Comparison of ENCODE assay signal across 9 cellular contexts in the genomic region with DNA sequence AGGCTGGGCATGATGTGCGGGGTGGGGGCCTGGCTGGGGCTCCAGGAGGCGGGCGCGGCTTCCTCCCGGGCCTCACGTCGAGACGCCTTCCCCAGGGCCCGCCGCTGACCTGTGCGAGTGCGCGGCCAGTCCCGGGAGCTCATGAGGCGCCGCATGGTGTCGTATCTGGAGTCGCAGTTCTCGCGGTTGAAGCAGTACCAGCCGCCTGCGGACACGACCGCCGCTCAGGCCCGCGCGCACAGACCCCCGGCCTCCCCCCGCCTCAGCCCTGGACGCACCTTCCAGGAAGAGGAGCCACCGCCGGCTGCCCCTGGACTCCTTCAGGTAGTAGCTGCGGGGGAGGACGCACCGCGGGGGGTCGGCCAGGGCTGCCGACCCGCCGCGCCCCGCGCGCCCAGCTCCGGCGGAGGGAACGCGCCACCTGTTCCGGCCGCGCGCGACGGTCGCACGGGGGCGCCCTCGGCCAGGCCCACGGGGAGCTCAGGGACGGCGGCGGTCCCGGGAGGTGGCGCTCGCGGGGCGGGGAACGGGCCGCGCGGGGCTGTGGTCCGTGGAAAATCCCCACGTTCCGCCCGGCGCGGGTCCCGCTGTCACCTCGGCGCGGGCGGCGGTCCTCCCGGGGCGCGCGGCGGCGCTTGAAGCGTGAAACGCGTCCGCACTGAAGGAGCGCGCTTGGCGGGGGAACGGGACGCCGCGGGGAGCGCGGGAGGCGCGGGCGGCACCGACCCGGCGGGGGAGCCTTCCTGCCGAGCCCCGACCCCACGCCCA. TPM values are rescaled to one million over a fixed set of nuclear protein-coding genes. Genes with fewer than 3 reads are reported as not detected.
DNase-seq lines count a peak whose midpoint lies in the region; ATAC-seq and TF ChIP-seq lines count a peak whose summit lies in the region.
"Had no signal": no experiment of that assay in that cellular context is flagged by ENCODE, and none has a peak within 500 bp of the region (broad histone marks: within the 10 kb centered on the region; RNA-seq: fewer than 3 reads in every experiment).

No MANE protein-coding gene starts in this region.

- peak; percentile 76 for DNase-seq in Calu3
- no peak for DNase-seq in HFF-Myc (ENCODE audit: extremely low read depth, low read depth)
- DNase-seq in RWPE1 (ENCODE audit: low spot score) = peak; percentile 41
- peak; percentile 60 to 84 (median 64) for DNase-seq in activated naive CD4-positive, alpha-beta T cell (lab: John Stamatoyannopoulos, UW)
- DNase-seq in cardiac muscle cell (ENCODE audit: low read depth in 1 of 2, low spot score in 1 of 2) = peak; percentile 57 to 74
- DNase-seq in putamen (ENCODE audit: low spot score) = peak; percentile 49
- peak; percentile 80 to 93 for DNase-seq in aorta
- DNase-seq in ureter (ENCODE audit: low spot score) = no peak

- CTCF ChIA-PET in Calu3 (lab: Charles Lee) = interaction anchor here (0.6 to 2.3 kb wide), 7 partner anchors 15 to 139 kb away, joined by 3 to 45 read pairs (median 5); partner anchors contain the start of genes CENPX, DCXR, FASN and LRRC45
- CTCF ChIA-PET in RWPE1 (lab: Yijun Ruan, JAX) = interaction anchor here (0.5 to 3.2 kb wide), 37 partner anchors 9 to 1951 kb away, joined by 3 to 128 read pairs (median 4); partner anchors contain the start of genes CENPX, LRRC45 and RAC3

- no peaks in the 10 kb centered on the region for H3K4me1 Mint-ChIP-seq in Calu3 (ENCODE audit: low read depth, unreplicated experiment)

- peak; percentile 87 for ATAC-seq in aorta (ENCODE audit: low FRiP score)

- intact Hi-C loops in Calu3 (cut with micrococcal nuclease; ENCODE audit: unreplicated experiment) (loop anchor here (2.0 kb wide), 1 partner anchor 61 kb away; no protein-coding TSS in a partner anchor), aorta (cut with DNase I) (loop anchor here (1.0 to 10.0 kb wide), 3 partner anchors 61 to 195 kb away; no protein-coding TSS in a partner anchor)

- no peaks in the 10 kb centered on the region for H3K9me3 Mint-ChIP-seq in Calu3 (ENCODE audit: low read depth, unreplicated experiment)

- peaks cover 63% of the 10 kb centered on the region for H3K27me3 ChIP-seq in cardiac muscle cell
- no peaks in the 10 kb centered on the region for H3K27me3 ChIP-seq in aorta (ENCODE audit: control insufficient read depth in 1 of 2, insufficient read depth in 2 of 2, low read length in 1 of 2)

- 1 to 2% methylated on average over 96 to 112 of the region's 112 CpGs for WGBS in aorta, 2 donors

- BruUV-seq in Calu3 (replicated peaks; lab: Mats Ljungman, UMichigan) = no TSS peak

- no peak overlapping the region for H3K27ac Mint-ChIP-seq in Calu3 (ENCODE audit: unreplicated experiment)

- H3K4me3 ChIP-seq in HFF-Myc (replicated peaks; ENCODE audit: low read depth, low read length) = no peak overlapping the region
- peak overlapping the region; percentile 30 for H3K4me3 ChIP-seq in cardiac muscle cell
- H3K4me3 ChIP-seq in aorta (ENCODE audit: low read length in 2 of 2) = no peak overlapping the region

- H3K4me1 ChIP-seq in cardiac muscle cell (ENCODE audit: low read depth) (no peaks in the 10 kb centered on the region), aorta (ENCODE audit: control insufficient read depth in 1 of 2, insufficient read depth in 2 of 2, low read length in 2 of 2) (no peaks in the 10 kb centered on the region)

- peak overlapping the region; percentile 24 for H3K4me3 Mint-ChIP-seq in Calu3 (ENCODE audit: low read depth, unreplicated experiment)

- H3K9me3 ChIP-seq in cardiac muscle cell (ENCODE audit: low read depth) (no peaks in the 10 kb centered on the region), aorta (ENCODE audit: control insufficient read depth, low read length) (no peaks in the 10 kb centered on the region)

- POLR2A ChIA-PET in RWPE1 (lab: Yijun Ruan, JAX; ENCODE audit: low non-redundant PET) = interaction anchor here (1.0 kb wide), 1 partner anchor 61 kb away, joined by 4 read pairs; no protein-coding TSS in a partner anchor

- peaks cover 6% of the 10 kb centered on the region for H3K36me3 Mint-ChIP-seq in Calu3 (ENCODE audit: insufficient read depth, unreplicated experiment)

- H3K36me3 ChIP-seq in cardiac muscle cell (no peaks in the 10 kb centered on the region), aorta (ENCODE audit: control insufficient read depth in 1 of 2, insufficient read depth in 2 of 2, low read length in 1 of 2) (no peaks in the 10 kb centered on the region)

- H3K27ac ChIP-seq in RWPE1 (no peak overlapping the region), cardiac muscle cell (no peak overlapping the region), aorta (ENCODE audit: low read depth in 1 of 2, low read length in 2 of 2) (no peak overlapping the region)

- H3K27me3 Mint-ChIP-seq in Calu3 (ENCODE audit: unreplicated experiment) = peaks cover 56% of the 10 kb centered on the region

- TF ChIP-seq CTCF in Calu3 (IDR thresholded peaks at IDR 0.05; ENCODE audit: unreplicated experiment) = peak; percentile 80
- TF ChIP-seq CTCF in HFF-Myc (IDR thresholded peaks at IDR 0.05; ENCODE audit: low read depth, low read length, missing control alignments) = peak; percentile 33
- peak; percentile 99 for TF ChIP-seq CTCF in RWPE1 (conservative IDR thresholded peaks at IDR 0.05; ENCODE audit: low read depth)
- peak; percentile 46 for TF ChIP-seq CTCF in cardiac muscle cell (IDR thresholded peaks at IDR 0.05; ENCODE audit: low read depth, low read length)

RNA-seq across cellular contexts. Expression of gene NOTUM, which starts 1.4 kb away (rescaled TPM):
- total RNA-seq in Calu3 (2022) = not detected in 2 replicates
- total RNA-seq in cardiac muscle cell = 7.4 and 8.1 TPM in 2 replicates
- 4.2 and 8.8 TPM in 2 replicates for polyA plus RNA-seq in cardiac muscle cell
- total RNA-seq in aorta = under 1 TPM in 1 of 2 donors, not detected in 1; 0.60 TPM
- 1 to 10 TPM in 1 of 2 donors, not detected in 1; 1.0 TPM for polyA plus RNA-seq in aorta
- 4.0 TPM for total RNA-seq in ureter

RNA-seq across cellular contexts. Expression of gene MYADML2, which starts 12.5 kb away (rescaled TPM):
- total RNA-seq in Calu3 (2022) = not detected in 2 replicates
- 12.2 and 22.8 TPM in 2 replicates for total RNA-seq in cardiac muscle cell
- 17.1 and 17.9 TPM in 2 replicates for polyA plus RNA-seq in cardiac muscle cell
- total RNA-seq in aorta = not detected
- not detected for polyA plus RNA-seq in aorta
- not detected for total RNA-seq in ureter
- polyA plus RNA-seq: adipose tissue had no signal

RNA-seq across cellular contexts. Expression of gene ASPSCR1, which starts 17.9 kb away (rescaled TPM):
- 37.7 and 43.5 TPM in 2 replicates for total RNA-seq in Calu3 (2022)
- total RNA-seq in cardiac muscle cell = 48.5 and 58.9 TPM in 2 replicates
- polyA plus RNA-seq in cardiac muscle cell = 63.1 and 74.0 TPM in 2 replicates
- 10 to 100 TPM; 30.3 to 30.5 TPM for total RNA-seq in aorta
- polyA plus RNA-seq in aorta = 100 to 1,000 TPM in 1 of 2 donors, 10 to 100 TPM in 1; 15.0 to 108 TPM
- total RNA-seq in ureter = 52.4 TPM

RNA-seq across cellular contexts. Expression of gene PYCR1, which starts 22.4 kb away (rescaled TPM):
- total RNA-seq in Calu3 (2022) = 102 and 105 TPM in 2 replicates
- 109 and 162 TPM in 2 replicates for total RNA-seq in cardiac muscle cell
- polyA plus RNA-seq in cardiac muscle cell = 147 and 153 TPM in 2 replicates
- 10 to 100 TPM in 1 of 2 donors, 1 to 10 TPM in 1; 9.4 to 23.4 TPM for total RNA-seq in aorta
- polyA plus RNA-seq in aorta = 1 to 10 TPM; 4.3 to 6.4 TPM
- 63.9 TPM for total RNA-seq in ureter

RNA-seq across cellular contexts. Expression of gene MAFG, which starts 32.0 kb away (rescaled TPM):
- total RNA-seq in Calu3 (2022) (36.1 and 37.9 TPM in 2 replicates), cardiac muscle cell (14.8 and 16.1 TPM in 2 replicates), aorta (10 to 100 TPM; 29.4 to 38.6 TPM), ureter (14.1 TPM)
- polyA plus RNA-seq in cardiac muscle cell (23.9 and 27.0 TPM in 2 replicates), aorta (10 to 100 TPM in 1 of 2 donors, 1 to 10 TPM in 1; 9.9 to 16.0 TPM)

Comparison
In these comparisons a context has a peak if more than half of its experiments do, and no peak if none do; other contexts are left out.
1. DNase-seq: peak in Calu3 (single experiment), RWPE1 (single experiment), activated naive CD4-positive, alpha-beta T cell (4 of 4), cardiac muscle cell (2 of 2), putamen (single experiment) and aorta (2 of 2); none in HFF-Myc (single experiment) and ureter (single experiment).
2. CTCF ChIP-seq: peak in every context shown above with its lines; median percentile 99 in RWPE1; 80 in Calu3; 46 in cardiac muscle cell; 33 in HFF-Myc.
3. RNA of gene MYADML2, which starts 12.5 kb away (total RNA-seq): 12.2 to 22.8 TPM in cardiac muscle cell; not detected in Calu3, not detected in aorta and not detected in ureter (single experiment); every median in the first group is over 10 times any median in the second.